Comparison of ENCODE assay signal across 19 cellular contexts in genomic region chr5:126030698-126031097, GRCh38.
DNase-seq lines count a peak whose midpoint lies in the region; ATAC-seq and TF ChIP-seq lines count a peak whose summit lies in the region.
"Had no signal": no experiment of that assay in that cellular context is flagged by ENCODE, and none has a peak within 500 bp of the region (broad histone marks: within the 10 kb centered on the region; RNA-seq: fewer than 3 reads in every experiment).

No MANE protein-coding gene starts in this region.

- no peaks in the 10 kb centered on the region for H3K27me3 ChIP-seq in heart left ventricle
- no peaks in the 10 kb centered on the region for H3K27me3 ChIP-seq in left ventricle myocardium inferior (ENCODE audit: low read depth)
- no peaks in the 10 kb centered on the region for H3K27me3 ChIP-seq in endodermal cell (ENCODE audit: control insufficient read depth, insufficient read depth, low read length, poor library complexity, severe bottlenecking)
- H3K27me3 ChIP-seq: BLaER1 treated with 17β-estradiol and CSF1 and Interleukin-3, amounts not matched to agents 10 nM and 100 nM had no signal

- WGBS in heart left ventricle, 4 donors: 32 to 42% (median 34%) methylated on average over 3 of the region's 3 CpGs
- WGBS in endodermal cell (ENCODE audit: insufficient coverage in 1 of 2, insufficient read length in 1 of 2), 2 experiments: 94 to 100% methylated on average over 2 to 3 of the region's 3 CpGs

- DNase-seq in Right ventricle myocardium inferior (ENCODE audit: missing footprints): no peak
- no peak for DNase-seq in heart left ventricle
- no peak for DNase-seq in left ventricle myocardium superior
- DNase-seq in left ventricle myocardium inferior: no peak
- DNase-seq in endodermal cell: no peak
- DNase-seq in SW 1271 (lab: John Stamatoyannopoulos, UW): no peak
- DNase-seq in activated T-helper 2 cell treated with anti-CD3 and anti-CD28 coated beads, Interferon-gamma antibody, Interleukin-2, Interleukin-4, amounts not matched to agents 10 μg/mL and 5 μg/mL and 100 μg/mL, durations not matched to agents 14 hours and 24 hours and 36 hours (ENCODE audit: low spot score): no peak
- DNase-seq: AML-193; Caco-2; Calu3; CD4-positive, alpha-beta T cell; CD8-positive, alpha-beta T cell; DMS79 treated with DMSO at 0.1 percent for 48 hours; GF-D8 had no signal

- no peaks in the 10 kb centered on the region for H3K27me3 Mint-ChIP-seq in endodermal cell (ENCODE audit: insufficient read depth)
- no peaks in the 10 kb centered on the region for H3K27me3 Mint-ChIP-seq in activated T-helper 2 cell treated with anti-CD3 and anti-CD28 coated beads, Interferon-gamma antibody, Interleukin-2, Interleukin-4, amounts not matched to agents 10 μg/mL and 5 μg/mL and 100 μg/mL, durations not matched to agents 14 hours and 24 hours and 36 hours (ENCODE audit: low read depth)
- H3K27me3 Mint-ChIP-seq: B cell; CD4-positive, alpha-beta T cell had no signal

- no peak for TF ChIP-seq CTCF in heart left ventricle (IDR thresholded peaks at IDR 0.05)
- TF ChIP-seq CTCF in left ventricle myocardium inferior (IDR thresholded peaks at IDR 0.05; ENCODE audit: borderline replicate concordance): no peak
- TF ChIP-seq CTCF in endodermal cell (conservative IDR thresholded peaks at IDR 0.05): no peak

- no peak for TF ChIP-seq POLR2A in heart left ventricle (IDR thresholded peaks at IDR 0.05)

- H3K9me3 Mint-ChIP-seq in endodermal cell: peaks cover 34% of the 10 kb centered on the region
- H3K9me3 Mint-ChIP-seq in activated T-helper 2 cell treated with anti-CD3 and anti-CD28 coated beads, Interferon-gamma antibody, Interleukin-2, Interleukin-4, amounts not matched to agents 10 μg/mL and 5 μg/mL and 100 μg/mL, durations not matched to agents 14 hours and 24 hours and 36 hours: peaks cover 42% of the 10 kb centered on the region

- peaks cover 0 to 9% (median 0%) of the 10 kb centered on the region in 12 donors for H3K4me1 ChIP-seq in heart left ventricle
- H3K4me1 ChIP-seq in left ventricle myocardium inferior: peaks cover 11% of the 10 kb centered on the region
- H3K4me1 ChIP-seq in endodermal cell (ENCODE audit: control insufficient read depth, insufficient read depth, low read length): peaks cover 2% of the 10 kb centered on the region
- H3K4me1 ChIP-seq: A549; BLaER1 treated with 17β-estradiol and CSF1 and Interleukin-3, amounts not matched to agents 10 nM and 100 nM; Caco-2 had no signal

- H3K4me3 Mint-ChIP-seq in endodermal cell: no peak overlapping the region
- no peak overlapping the region for H3K4me3 Mint-ChIP-seq in activated T-helper 2 cell treated with anti-CD3 and anti-CD28 coated beads, Interferon-gamma antibody, Interleukin-2, Interleukin-4, amounts not matched to agents 10 μg/mL and 5 μg/mL and 100 μg/mL, durations not matched to agents 14 hours and 24 hours and 36 hours (ENCODE audit: low read depth)
- H3K4me3 Mint-ChIP-seq: B cell; CD4-positive, alpha-beta T cell; CD8-positive, alpha-beta T cell had no signal

- H3K36me3 ChIP-seq in heart left ventricle: no peaks in the 10 kb centered on the region
- no peaks in the 10 kb centered on the region for H3K36me3 ChIP-seq in left ventricle myocardium inferior
- no peaks in the 10 kb centered on the region for H3K36me3 ChIP-seq in endodermal cell (ENCODE audit: control insufficient read depth, insufficient read depth, low read length)
- H3K36me3 ChIP-seq: BLaER1 treated with 17β-estradiol and CSF1 and Interleukin-3, amounts not matched to agents 10 nM and 100 nM had no signal

- peaks cover 16% of the 10 kb centered on the region for H3K36me3 Mint-ChIP-seq in endodermal cell (ENCODE audit: low read depth)
- no peaks in the 10 kb centered on the region for H3K36me3 Mint-ChIP-seq in activated T-helper 2 cell treated with anti-CD3 and anti-CD28 coated beads, Interferon-gamma antibody, Interleukin-2, Interleukin-4, amounts not matched to agents 10 μg/mL and 5 μg/mL and 100 μg/mL, durations not matched to agents 14 hours and 24 hours and 36 hours (ENCODE audit: low read depth)
- H3K36me3 Mint-ChIP-seq: CD8-positive, alpha-beta T cell had no signal

- intact Hi-C loops in Right ventricle myocardium inferior (cut with DNase I): no loop called here
- intact Hi-C loops in heart left ventricle (cut with DNase I): no loop called here
- intact Hi-C loops in left ventricle myocardium superior (cut with micrococcal nuclease): no loop called here
- intact Hi-C loops in left ventricle myocardium inferior (cut with micrococcal nuclease): no loop called here
- intact Hi-C loops in activated T-helper 2 cell treated with anti-CD3 and anti-CD28 coated beads, Interferon-gamma antibody, Interleukin-2, Interleukin-4, amounts not matched to agents 10 μg/mL and 5 μg/mL and 100 μg/mL, durations not matched to agents 14 hours and 24 hours and 36 hours (cut with micrococcal nuclease): no loop called here

- ATAC-seq in Right ventricle myocardium inferior: peak; percentile 11
- ATAC-seq in heart left ventricle: no peak
- peak; percentile 53 for ATAC-seq in left ventricle myocardium superior
- ATAC-seq: A549; CD8-positive, alpha-beta T cell had no signal

- H3K27ac Mint-ChIP-seq in endodermal cell: no peak overlapping the region
- H3K27ac Mint-ChIP-seq in activated T-helper 2 cell treated with anti-CD3 and anti-CD28 coated beads, Interferon-gamma antibody, Interleukin-2, Interleukin-4, amounts not matched to agents 10 μg/mL and 5 μg/mL and 100 μg/mL, durations not matched to agents 14 hours and 24 hours and 36 hours: no peak overlapping the region
- H3K27ac Mint-ChIP-seq: B cell; CD4-positive, alpha-beta T cell; CD8-positive, alpha-beta T cell had no signal

- no peak overlapping the region for H3K27ac ChIP-seq in heart left ventricle
- H3K27ac ChIP-seq in left ventricle myocardium inferior (replicated peaks): no peak overlapping the region
- no peak overlapping the region for H3K27ac ChIP-seq in endodermal cell (ENCODE audit: low read depth, low read length)
- H3K27ac ChIP-seq: 22Rv1; A549; BLaER1 treated with 17β-estradiol and CSF1 and Interleukin-3, amounts not matched to agents 10 nM and 100 nM; C4-2B had no signal

- H3K4me1 Mint-ChIP-seq in endodermal cell: peaks cover 5% of the 10 kb centered on the region
- H3K4me1 Mint-ChIP-seq in activated T-helper 2 cell treated with anti-CD3 and anti-CD28 coated beads, Interferon-gamma antibody, Interleukin-2, Interleukin-4, amounts not matched to agents 10 μg/mL and 5 μg/mL and 100 μg/mL, durations not matched to agents 14 hours and 24 hours and 36 hours (ENCODE audit: low read depth): no peaks in the 10 kb centered on the region
- H3K4me1 Mint-ChIP-seq: B cell had no signal

- H3K4me3 ChIP-seq in heart left ventricle (no peak overlapping the region), left ventricle myocardium inferior (no peak overlapping the region), endodermal cell (ENCODE audit: low read length) (peak overlapping the region; percentile 14)
- H3K4me3 ChIP-seq: A549; BLaER1 treated with 17β-estradiol and CSF1 and Interleukin-3, amounts not matched to agents 10 nM and 100 nM had no signal

- no peak overlapping the region for H3K9ac ChIP-seq in endodermal cell (ENCODE audit: extremely low read depth, low read length, poor library complexity, severe bottlenecking)
- H3K9ac ChIP-seq: BLaER1 treated with 17β-estradiol and CSF1 and Interleukin-3, amounts not matched to agents 10 nM and 100 nM had no signal

- H3K9me3 ChIP-seq in heart left ventricle: peaks cover 0 to 33% (median 13%) of the 10 kb centered on the region in 12 donors
- H3K9me3 ChIP-seq in left ventricle myocardium inferior (replicated peaks): peaks cover 26% of the 10 kb centered on the region
- peaks cover 52% of the 10 kb centered on the region for H3K9me3 ChIP-seq in endodermal cell (ENCODE audit: control insufficient read depth, low read length)

Comparison
In these comparisons a context has a peak if more than half of its experiments do, and no peak if none do; other contexts are left out.
1. ATAC-seq: peak in Right ventricle myocardium inferior (single experiment) and left ventricle myocardium superior (single experiment); none in heart left ventricle (0 of 4).